In genomic region chr2:174248187-174248997, GRCh38 we compare ENCODE assay signal across 8 cellular contexts. TPM values are rescaled to one million over a fixed set of nuclear protein-coding genes. Genes with fewer than 3 reads are reported as not detected.
DNase-seq lines count a peak whose midpoint lies in the region; ATAC-seq lines count a peak whose summit lies in the region.

Gene OLA1 (minus strand): TSS chr2:174248532. CDS start chr2:174246815, 1,717 bp downstream.

- CTCF ChIA-PET in activated CD8-positive, alpha-beta memory T cell treated with anti-CD3 and anti-CD28 coated beads for 36 hours (lab: Charles Lee), result interaction anchor here (1.0 kb wide), 1 partner anchor 93 kb away, joined by 4 read pairs; no protein-coding TSS in a partner anchor

- ATAC-seq in GM21367 (IDR thresholded peaks at IDR 0.05; ENCODE audit: unreplicated experiment), result peak; percentile 95

- POLR2A ChIA-PET in activated CD8-positive, alpha-beta memory T cell treated with anti-CD3 and anti-CD28 coated beads for 36 hours (lab: Charles Lee), result interaction anchor here (0.5 to 0.9 kb wide), 2 partner anchors 155 to 286 kb away, joined by 3 read pairs; no protein-coding TSS in a partner anchor

- peak; percentile 89 for DNase-seq in COLO829 (ENCODE audit: low spot score)
- DNase-seq in HT1080 (ENCODE audit: low read depth), result peak; percentile 93
- peak; percentile 89 to 95 for DNase-seq in NOMO-1 (lab: John Stamatoyannopoulos, UW; ENCODE audit: unreplicated experiment in 2 of 2)
- DNase-seq in effector CD8-positive, alpha-beta T cell (lab: John Stamatoyannopoulos, UW), result peak; percentile 93
- peak; percentile 94 to 96 for DNase-seq in lung microvascular endothelial cell (ENCODE audit: low read depth in 2 of 2)
- DNase-seq in stimulated activated CD4-positive, alpha-beta T cell treated with anti-CD3 and anti-CD28 coated beads, TNF-alpha, amount 100 ng/mL, for 4 hours (ENCODE audit: low read depth in 3 of 3), result peak; percentile 93 to 97 (median 95)

RNA-seq across cellular contexts. Expression of gene OLA1, which starts in this region (rescaled TPM):
- total RNA-seq in HT1080 (2014; rRNA removed; shearing (Covaris generic)), result 167 and 172 TPM in 2 replicates
- polyA plus RNA-seq in HT1080 (2015; cell fraction: cytosol; rRNA removed), result 187 and 231 TPM in 2 replicates
- 125 and 152 TPM in 2 replicates for polyA plus RNA-seq in HT1080 (2015; cell fraction: nucleus; rRNA removed)
- 100 to 1,000 TPM; 143 to 154 TPM for total RNA-seq in activated CD8-positive, alpha-beta memory T cell treated with anti-CD3 and anti-CD28 coated beads for 36 hours
- total RNA-seq in lung microvascular endothelial cell, result 45.0 and 70.4 TPM in 2 replicates

Comparison
In these comparisons a context has a peak if more than half of its experiments do, and no peak if none do; other contexts are left out.
1. Peak in every context shown above with its lines: DNase-seq and ATAC-seq.